8 cellular contexts compared by ENCODE assay signal in the genomic region with DNA sequence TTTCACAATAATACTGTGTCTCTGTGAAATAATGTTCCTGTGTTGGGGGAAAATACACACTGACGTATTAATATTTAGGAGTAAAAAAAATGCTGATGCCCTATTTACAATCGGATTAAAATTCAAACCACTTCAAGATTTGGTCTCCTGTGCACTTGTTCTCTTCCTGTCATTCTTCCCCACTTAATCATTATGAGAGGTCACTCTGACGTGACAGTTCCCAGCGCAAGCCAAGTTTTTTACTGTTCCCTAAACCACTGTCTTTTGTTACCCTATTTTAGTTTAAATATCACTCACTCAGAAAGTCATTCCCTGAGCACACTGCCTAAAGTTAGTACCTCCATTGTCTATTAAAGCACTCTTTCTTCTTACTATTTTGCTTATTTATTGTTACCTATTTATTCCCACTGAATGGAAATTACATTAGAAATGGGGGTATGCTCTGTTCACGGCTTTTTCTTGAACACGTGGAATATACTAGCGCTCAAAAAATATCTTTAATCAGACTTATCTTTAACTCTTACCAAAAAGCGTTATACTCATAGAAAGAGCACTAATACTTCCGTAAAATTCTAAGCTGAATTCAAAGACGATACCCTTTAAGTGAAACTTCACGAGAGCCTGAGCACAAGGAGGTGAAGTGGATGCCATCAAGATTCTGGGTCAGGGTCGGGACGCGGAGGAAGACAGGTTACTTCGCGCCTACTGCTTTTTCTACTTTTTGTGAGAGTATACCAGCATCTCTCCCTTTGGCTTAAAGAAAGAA. TPM values are rescaled to one million over a fixed set of nuclear protein-coding genes. Genes with fewer than 3 reads are reported as not detected.
DNase-seq lines count a peak whose midpoint lies in the region; ATAC-seq and TF ChIP-seq lines count a peak whose summit lies in the region.

No MANE protein-coding gene starts in this region.

- H3K4me1 ChIP-seq in endodermal cell (ENCODE audit: control insufficient read depth, insufficient read depth, low read length), result no peaks in the 10 kb centered on the region

- H3K36me3 Mint-ChIP-seq in endodermal cell (ENCODE audit: low read depth), result peaks cover 9% of the 10 kb centered on the region

- H3K9me3 ChIP-seq in endodermal cell (ENCODE audit: control insufficient read depth, low read length), result no peaks in the 10 kb centered on the region

- H3K9me3 Mint-ChIP-seq in endodermal cell, result no peaks in the 10 kb centered on the region

- H3K4me1 Mint-ChIP-seq in endodermal cell, result peaks cover 20% of the 10 kb centered on the region

- TF ChIP-seq CTCF in endodermal cell (conservative IDR thresholded peaks at IDR 0.05), result no peak

- peak overlapping the region; percentile 99 for H3K9ac ChIP-seq in endodermal cell (ENCODE audit: extremely low read depth, low read length, poor library complexity, severe bottlenecking)

- H3K4me3 Mint-ChIP-seq in endodermal cell, result peak overlapping the region; percentile 95

- DNase-seq in ELR (ENCODE audit: low read depth) (peak; percentile 64), HT1080 (ENCODE audit: low read depth) (peak; percentile 51), endodermal cell (no peak), myocyte (ENCODE audit: low read depth) (peak; percentile 47), superior temporal gyrus (ENCODE audit: extremely low spot score) (no peak), mucosa of gallbladder (ENCODE audit: low spot score) (no peak)

- H3K27me3 Mint-ChIP-seq in endodermal cell (ENCODE audit: insufficient read depth), result no peaks in the 10 kb centered on the region

- peak overlapping the region; percentile 36 for H3K27ac ChIP-seq in endodermal cell (ENCODE audit: low read depth, low read length)

- WGBS in endodermal cell (ENCODE audit: insufficient coverage in 1 of 2, insufficient read length in 1 of 2), 2 experiments, result 11 to 21% methylated on average over 10 to 16 of the region's 16 CpGs

- H3K27ac Mint-ChIP-seq in endodermal cell, result peak overlapping the region; percentile 100

- H3K36me3 ChIP-seq in endodermal cell (ENCODE audit: control insufficient read depth, insufficient read depth, low read length), result peaks cover 18% of the 10 kb centered on the region

- H3K4me3 ChIP-seq in endodermal cell (ENCODE audit: low read length), result peak overlapping the region; percentile 99

- peak; percentile 25; the same call in 1 of the 2 replicates for TF ChIP-seq POLR2A in Raji (IDR thresholded peaks at IDR 0.05; ENCODE audit: insufficient read depth, low read depth, low read length)

- peak; percentile 33 for ATAC-seq in GM21515 (IDR thresholded peaks at IDR 0.05; ENCODE audit: unreplicated experiment)

- H3K27me3 ChIP-seq in endodermal cell (ENCODE audit: control insufficient read depth, insufficient read depth, low read length, poor library complexity, severe bottlenecking), result no peaks in the 10 kb centered on the region

RNA-seq across cellular contexts. Expression of a gene that starts 0.7 kb away (rescaled TPM):
- 159 and 201 TPM in 2 replicates for total RNA-seq in HT1080 (2014; rRNA removed; shearing (Covaris generic))
- 250 and 251 TPM in 2 replicates for polyA plus RNA-seq in HT1080 (2015; cell fraction: cytosol; rRNA removed)
- polyA plus RNA-seq in HT1080 (2015; cell fraction: nucleus; rRNA removed), result 205 and 224 TPM in 2 replicates
- total RNA-seq in endodermal cell (100 to 1,000 TPM; 279 to 291 TPM), myocyte (83.0 and 88.5 TPM in 2 replicates), mucosa of gallbladder (91.2 TPM)
- polyA plus RNA-seq in endodermal cell (2013, experiment 1 of 2), result 172 TPM
- 166 TPM for polyA plus RNA-seq in endodermal cell (2013, experiment 2 of 2)
- 80.7 TPM for polyA plus RNA-seq in myocyte (2012)

RNA-seq across cellular contexts. Expression of a gene that starts 44.0 kb away (rescaled TPM):
- total RNA-seq in HT1080 (2014; rRNA removed; shearing (Covaris generic)), result 46.4 and 61.3 TPM in 2 replicates
- polyA plus RNA-seq in HT1080 (2015; cell fraction: cytosol; rRNA removed), result 40.4 and 42.5 TPM in 2 replicates
- 60.4 and 71.0 TPM in 2 replicates for polyA plus RNA-seq in HT1080 (2015; cell fraction: nucleus; rRNA removed)
- 10 to 100 TPM; 53.2 to 53.8 TPM for total RNA-seq in endodermal cell
- polyA plus RNA-seq in endodermal cell (2013, experiment 1 of 2), result 88.6 TPM
- polyA plus RNA-seq in endodermal cell (2013, experiment 2 of 2), result 89.5 TPM
- 95.1 and 100 TPM in 2 replicates for total RNA-seq in myocyte
- 82.7 TPM for polyA plus RNA-seq in myocyte (2012)
- 52.5 TPM for total RNA-seq in mucosa of gallbladder

RNA-seq across cellular contexts. Expression of a gene that starts 54.4 kb away (rescaled TPM):
- total RNA-seq in HT1080 (2014; rRNA removed; shearing (Covaris generic)), result 1.7 and 5.0 TPM in 2 replicates
- 2.7 and 3.9 TPM in 2 replicates for polyA plus RNA-seq in HT1080 (2015; cell fraction: cytosol; rRNA removed)
- 10.8 and 11.1 TPM in 2 replicates for polyA plus RNA-seq in HT1080 (2015; cell fraction: nucleus; rRNA removed)
- total RNA-seq in endodermal cell, result 10 to 100 TPM; 22.1 to 24.5 TPM
- 14.7 TPM for polyA plus RNA-seq in endodermal cell (2013, experiment 1 of 2)
- 13.6 TPM for polyA plus RNA-seq in endodermal cell (2013, experiment 2 of 2)
- 11.8 and 12.2 TPM in 2 replicates for total RNA-seq in myocyte
- polyA plus RNA-seq in myocyte (2012), result 4.5 TPM
- total RNA-seq in mucosa of gallbladder, result 25.3 TPM

Comparison
In these comparisons a context has a peak if more than half of its experiments do, and no peak if none do; other contexts are left out.
1. DNase-seq: peak in ELR (single experiment), HT1080 (single experiment) and myocyte (single experiment); none in endodermal cell (single experiment), superior temporal gyrus (single experiment) and mucosa of gallbladder (single experiment).